ENCODE assay signal across 32 cellular contexts in the genomic region with DNA sequence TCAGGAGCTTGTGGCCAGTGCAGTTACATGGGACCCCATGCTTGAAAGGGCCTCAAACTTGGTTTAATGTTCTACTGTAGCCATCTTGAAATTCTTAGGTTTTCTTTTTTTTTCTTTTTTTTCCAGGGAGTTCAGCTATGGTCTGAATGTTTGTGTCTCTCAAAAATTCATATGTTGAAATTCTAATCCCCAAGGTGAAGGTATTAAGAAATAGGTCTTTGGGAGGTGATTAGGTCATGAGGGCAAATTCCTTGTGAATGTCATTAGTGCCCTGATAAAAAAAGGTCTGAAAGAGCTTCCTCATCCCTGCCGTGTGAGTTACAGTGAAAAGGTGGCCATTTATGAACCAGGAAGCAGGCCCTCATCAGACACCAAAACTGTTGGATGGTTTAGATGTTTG.
DNase-seq lines count a peak whose midpoint lies in the region; ATAC-seq and TF ChIP-seq lines count a peak whose summit lies in the region.
"Had no signal": no experiment of that assay in that cellular context is flagged by ENCODE, and none has a peak within 500 bp of the region (broad histone marks: within the 10 kb centered on the region; RNA-seq: fewer than 3 reads in every experiment).

No MANE protein-coding gene starts in this region.

- TF ChIP-seq POLR2A in gastroesophageal sphincter (IDR thresholded peaks at IDR 0.05) (no peak), suprapubic skin (IDR thresholded peaks at IDR 0.05) (no peak)

- no peak for TF ChIP-seq EP300 in gastroesophageal sphincter (IDR thresholded peaks at IDR 0.05)
- no peak for TF ChIP-seq EP300 in suprapubic skin (IDR thresholded peaks at IDR 0.05)

- H3K4me1 ChIP-seq in heart right ventricle (peaks cover 3 to 24% (median 21%) of the 10 kb centered on the region in 9 donors), gastroesophageal sphincter (peaks cover 0 to 7% (median 0%) of the 10 kb centered on the region in 3 donors), suprapubic skin (peaks cover 10% of the 10 kb centered on the region)
- H3K4me1 ChIP-seq: A549; BE2C; BLaER1; BLaER1 treated with 17β-estradiol and CSF1 and Interleukin-3, amounts not matched to agents 10 nM and 100 nM; Caco-2 had no signal

- H3K27ac ChIP-seq in heart right ventricle (no peak overlapping the region), gastroesophageal sphincter (no peak overlapping the region), suprapubic skin (no peak overlapping the region)
- H3K27ac ChIP-seq: 22Rv1; A549; BLaER1; BLaER1 treated with 17β-estradiol and CSF1 and Interleukin-3, amounts not matched to agents 10 nM and 100 nM; C4-2B had no signal

- ATAC-seq in Right ventricle myocardium inferior (peak; percentile 26), heart right ventricle (no peak), gastroesophageal sphincter (peak; percentile 61), sciatic nerve (peak; percentile 90)
- ATAC-seq: A549; CD8-positive, alpha-beta T cell had no signal

- H3K27me3 ChIP-seq in heart right ventricle (no peaks in the 10 kb centered on the region), gastroesophageal sphincter (no peaks in the 10 kb centered on the region), suprapubic skin (no peaks in the 10 kb centered on the region)
- H3K27me3 ChIP-seq: BE2C; BLaER1; BLaER1 treated with 17β-estradiol and CSF1 and Interleukin-3, amounts not matched to agents 10 nM and 100 nM had no signal

- no peak overlapping the region for H3K4me3 ChIP-seq in heart right ventricle
- H3K4me3 ChIP-seq in AG10803 (ENCODE audit: low read length), result no peak overlapping the region
- no peak overlapping the region for H3K4me3 ChIP-seq in gastroesophageal sphincter
- H3K4me3 ChIP-seq in suprapubic skin, result no peak overlapping the region
- H3K4me3 ChIP-seq: A549; BLaER1; BLaER1 treated with 17β-estradiol and CSF1 and Interleukin-3, amounts not matched to agents 10 nM and 100 nM had no signal

- no peak for DNase-seq in Right ventricle myocardium inferior (ENCODE audit: missing footprints)
- no peak for DNase-seq in heart right ventricle
- DNase-seq in AG10803 (ENCODE audit: low read depth), result peak; percentile 20
- DNase-seq in sciatic nerve (ENCODE audit: low spot score), result no peak
- no peak for DNase-seq in 8988T
- no peak for DNase-seq in activated gamma-delta T cell treated with Interleukin-2 at 50 U/mL for 16 hours
- no peak for DNase-seq in suprapubic skin (ENCODE audit: low spot score in 2 of 2)
- DNase-seq: ACHN; AML-193; BE2C; C1 segment of cervical spinal cord; Caco-2; Calu3; CD4-positive, alpha-beta memory T cell; CD4-positive, alpha-beta T cell; CD4-positive, CD25-positive, alpha-beta regulatory T cell; CD8-positive, alpha-beta memory T cell; CD8-positive, alpha-beta T cell; COR-L47; DMS 273 treated with DMSO at 0.1 percent for 48 hours; DMS153; DMS53; DMS79; DMS79 treated with DMSO at 0.1 percent for 48 hours; DND-41; EL had no signal

- H3K36me3 ChIP-seq in heart right ventricle (no peaks in the 10 kb centered on the region), gastroesophageal sphincter (no peaks in the 10 kb centered on the region), suprapubic skin (no peaks in the 10 kb centered on the region)
- H3K36me3 ChIP-seq: BE2C; BLaER1; BLaER1 treated with 17β-estradiol and CSF1 and Interleukin-3, amounts not matched to agents 10 nM and 100 nM had no signal

- TF ChIP-seq CTCF in heart right ventricle (IDR thresholded peaks at IDR 0.05) (no peak), AG10803 (conservative IDR thresholded peaks at IDR 0.05; ENCODE audit: low read length) (no peak), gastroesophageal sphincter (IDR thresholded peaks at IDR 0.05) (no peak), suprapubic skin (IDR thresholded peaks at IDR 0.05) (no peak)

- WGBS in heart right ventricle, 2 donors, result 64 to 81% methylated on average over 1 of the region's 1 CpG
- WGBS in gastroesophageal sphincter (ENCODE audit: low coverage in 1 of 2), 2 donors, result 67 to 86% methylated on average over 1 of the region's 1 CpG
- WGBS in suprapubic skin, result 79% methylated on average over 1 of the region's 1 CpG

- H3K9me3 ChIP-seq in heart right ventricle, result peaks cover 0 to 4% (median 0%) of the 10 kb centered on the region in 11 donors
- peaks cover 0 to 7% (median 0%) of the 10 kb centered on the region in 3 donors for H3K9me3 ChIP-seq in gastroesophageal sphincter
- H3K9me3 ChIP-seq in suprapubic skin, result no peaks in the 10 kb centered on the region
- H3K9me3 ChIP-seq: A549, BE2C, BLaER1, Caco-2 had no signal

- intact Hi-C loops in Right ventricle myocardium inferior (cut with DNase I), result loop anchor here (5.0 to 10.0 kb wide), 2 partner anchors 88 to 170 kb away; no protein-coding TSS in a partner anchor
- intact Hi-C loops in heart right ventricle (cut with DNase I), result no loop called here
- intact Hi-C loops in sciatic nerve (cut with DNase I), result no loop called here

Comparison
In these comparisons a context has a peak if more than half of its experiments do, and no peak if none do; other contexts are left out.
1. ATAC-seq: peak in Right ventricle myocardium inferior (single experiment), gastroesophageal sphincter (single experiment) and sciatic nerve (single experiment); none in heart right ventricle (0 of 8).